ENCODE assay signal across 1 cellular context in the genomic region with DNA sequence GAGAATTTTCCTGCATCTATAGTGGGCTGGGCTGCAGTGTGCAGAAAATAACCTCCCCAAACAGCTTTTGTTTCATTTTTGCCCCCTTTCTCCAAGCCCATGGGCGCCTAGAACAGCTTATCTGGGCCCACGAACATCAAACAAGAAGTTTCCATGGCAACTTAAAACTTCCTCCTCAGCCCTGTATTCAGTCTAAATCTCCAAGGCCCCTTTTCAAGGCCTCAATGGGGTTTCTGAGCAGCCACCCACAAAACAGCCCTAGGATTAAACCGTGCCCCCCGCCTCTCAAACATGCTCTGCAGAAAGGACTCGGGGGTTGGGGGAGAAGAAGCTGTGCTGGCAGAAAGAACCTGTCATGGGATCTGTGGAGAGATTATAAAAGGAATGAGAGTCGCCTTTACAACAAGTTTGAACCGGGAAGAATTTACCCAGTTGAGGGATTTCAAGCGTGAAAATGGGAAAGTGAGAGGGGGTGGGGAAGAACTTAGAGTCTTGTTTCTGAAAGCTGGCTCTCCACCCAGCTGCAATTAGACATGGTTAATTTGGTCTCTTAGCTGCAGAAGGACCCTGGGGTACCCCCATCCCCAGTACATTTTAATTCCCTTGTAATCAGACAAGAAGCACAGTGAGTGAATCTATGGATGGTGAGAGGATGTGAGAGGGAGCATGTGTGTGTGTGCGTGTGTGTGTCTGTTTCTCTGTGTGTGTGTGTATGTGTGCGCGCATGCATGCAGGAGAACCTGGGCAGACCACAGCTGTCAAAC.
A peak's percentile ranks its signal among the peaks of the same experiment; 100 is the strongest.
TF ChIP-seq lines count a peak whose summit lies in the region.

No MANE protein-coding gene starts in this region.

TF ChIP-seq in HEK293, 187 proteins besides CTCF, POLR2A, EP300 and RAD21 (continued from another document):
- 0 out of 2 replicates have a peak, but pooled peaks have one; percentile 18 for TF ChIP-seq ZBTB44 (tag by site-specific recombination; IDR thresholded peaks at IDR 0.05)
- TF ChIP-seq ZNF398 (tag by site-specific recombination; IDR thresholded peaks at IDR 0.05) = peak; percentile 60
- no peak for TF ChIP-seq ZNF561 (tag by site-specific recombination; IDR thresholded peaks at IDR 0.05; ENCODE audit: borderline replicate concordance)
- TF ChIP-seq, protein P1, sequence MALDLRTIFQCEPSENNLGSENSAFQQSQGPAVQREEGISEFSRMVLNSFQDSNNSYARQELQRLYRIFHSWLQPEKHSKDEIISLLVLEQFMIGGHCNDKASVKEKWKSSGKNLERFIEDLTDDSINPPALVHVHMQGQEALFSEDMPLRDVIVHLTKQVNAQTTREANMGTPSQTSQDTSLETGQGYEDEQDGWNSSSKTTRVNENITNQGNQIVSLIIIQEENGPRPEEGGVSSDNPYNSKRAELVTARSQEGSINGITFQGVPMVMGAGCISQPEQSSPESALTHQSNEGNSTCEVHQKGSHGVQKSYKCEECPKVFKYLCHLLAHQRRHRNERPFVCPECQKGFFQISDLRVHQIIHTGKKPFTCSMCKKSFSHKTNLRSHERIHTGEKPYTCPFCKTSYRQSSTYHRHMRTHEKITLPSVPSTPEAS (tag by site-specific recombination; IDR thresholded peaks at IDR 0.05) = peak; percentile 58
